In the genomic region with DNA sequence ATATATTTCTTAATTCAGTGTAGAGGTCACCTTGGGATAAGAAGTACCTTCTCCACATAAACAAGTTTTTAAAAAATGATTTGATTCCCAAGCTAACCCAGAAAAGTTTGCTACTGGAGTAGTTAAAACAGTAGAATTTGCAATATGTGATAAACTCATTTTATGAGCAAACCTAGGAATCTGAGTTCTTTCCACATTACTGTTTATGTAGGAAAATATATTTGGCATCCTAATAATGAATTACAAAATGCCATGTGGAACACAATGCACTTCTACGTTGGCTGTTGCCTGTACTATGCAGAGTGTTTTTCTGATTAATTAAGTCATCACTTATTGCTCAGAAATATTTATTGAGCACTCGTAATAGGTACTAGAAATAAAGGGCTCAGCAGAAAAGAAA, we compare ENCODE assay signal across 18 cellular contexts. TPM values are rescaled to one million over a fixed set of nuclear protein-coding genes. Genes with fewer than 3 reads are reported as not detected.
"Had no signal": no experiment of that assay in that cellular context is flagged by ENCODE, and none has a peak within 500 bp of the region (broad histone marks: within the 10 kb centered on the region; RNA-seq: fewer than 3 reads in every experiment).

No MANE protein-coding gene starts in this region.

- H3K36me3 ChIP-seq: cardiac muscle cell, heart left ventricle, ovary, tibial nerve, vagina had no signal

- H3K27ac ChIP-seq: cardiac muscle cell, ovary, vagina had no signal

- ATAC-seq: heart left ventricle; left cardiac atrium; stimulated activated naive B cell treated with anti-CD40 and anti-IgM and Interleukin-4, amounts not matched to agents 10 μg/mL and 1 μg/mL and 100 μg/mL, for 72 hours had no signal

- H3K4me1 ChIP-seq: heart left ventricle, vagina had no signal

- H3K27me3 ChIP-seq: cardiac muscle cell, heart left ventricle, ovary, tibial nerve, vagina had no signal

- H3K4me3 ChIP-seq: cardiac muscle cell, heart left ventricle, lung, ovary, tibial nerve, vagina had no signal

- DNase-seq: activated CD4-positive, alpha-beta T cell treated with anti-CD3 and anti-CD28 coated beads, Interleukin-2, amount 50 U/mL, for 1 hour; activated CD8-positive, alpha-beta memory T cell treated with anti-CD3 and anti-CD28 coated beads for 24 hours; activated naive CD8-positive, alpha-beta T cell treated with anti-CD3 and anti-CD28 coated beads, Interleukin-2, amount 10 ng/mL, durations not matched to agents 7 days and 5 days; aorta; endodermal cell; erythroblast; foreskin melanocyte; heart left ventricle; left cardiac atrium; midbrain; ovary; stimulated activated CD4-positive, alpha-beta T cell treated with anti-CD3 and anti-CD28 coated beads, Interleukin-2, amount 100 ng/mL, for 48 hours; stimulated activated naive B cell treated with anti-CD40 and anti-IgM and Interleukin-4, amounts not matched to agents 10 μg/mL and 1 μg/mL and 100 μg/mL, for 72 hours had no signal

- H3K9me3 ChIP-seq: ovary had no signal

RNA-seq across cellular contexts. Expression of gene GRAMD2B, which starts 20.1 kb away (rescaled TPM):
- polyA plus RNA-seq: neural cell had no signal
